In the genomic region with DNA sequence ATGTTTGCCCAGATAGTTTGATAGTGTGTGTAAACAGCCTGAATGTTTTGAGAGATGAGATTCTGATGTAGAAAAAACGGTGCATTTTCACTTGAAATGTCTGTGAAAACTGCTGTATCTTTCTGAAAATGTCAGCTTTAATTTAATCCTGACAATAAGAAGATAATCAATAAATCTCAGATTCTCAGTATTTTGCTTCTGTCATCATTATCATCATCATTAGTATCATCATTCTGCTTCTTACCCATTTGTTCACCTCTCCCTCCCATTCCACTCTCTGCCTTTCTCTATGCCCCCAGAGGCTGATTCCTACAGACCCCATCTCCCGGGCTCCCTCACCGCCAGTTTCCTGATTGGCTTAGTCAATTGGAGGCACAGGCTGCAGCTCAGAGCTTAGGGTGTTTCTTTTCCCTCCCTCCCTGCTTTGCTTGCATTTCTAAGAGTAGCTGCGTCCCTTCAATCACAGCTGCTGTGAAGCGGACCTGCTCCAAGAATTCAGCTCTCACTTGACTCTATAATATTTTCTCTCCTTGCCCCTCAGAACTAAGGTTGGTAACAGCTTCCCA, we compare ENCODE assay signal across 1 cellular context.
TF ChIP-seq lines count a peak whose summit lies in the region.

No MANE protein-coding gene starts in this region.

TF ChIP-seq in SK-N-SH, 30 proteins besides CTCF, POLR2A, EP300 and RAD21:
- TF ChIP-seq, protein P1, sequence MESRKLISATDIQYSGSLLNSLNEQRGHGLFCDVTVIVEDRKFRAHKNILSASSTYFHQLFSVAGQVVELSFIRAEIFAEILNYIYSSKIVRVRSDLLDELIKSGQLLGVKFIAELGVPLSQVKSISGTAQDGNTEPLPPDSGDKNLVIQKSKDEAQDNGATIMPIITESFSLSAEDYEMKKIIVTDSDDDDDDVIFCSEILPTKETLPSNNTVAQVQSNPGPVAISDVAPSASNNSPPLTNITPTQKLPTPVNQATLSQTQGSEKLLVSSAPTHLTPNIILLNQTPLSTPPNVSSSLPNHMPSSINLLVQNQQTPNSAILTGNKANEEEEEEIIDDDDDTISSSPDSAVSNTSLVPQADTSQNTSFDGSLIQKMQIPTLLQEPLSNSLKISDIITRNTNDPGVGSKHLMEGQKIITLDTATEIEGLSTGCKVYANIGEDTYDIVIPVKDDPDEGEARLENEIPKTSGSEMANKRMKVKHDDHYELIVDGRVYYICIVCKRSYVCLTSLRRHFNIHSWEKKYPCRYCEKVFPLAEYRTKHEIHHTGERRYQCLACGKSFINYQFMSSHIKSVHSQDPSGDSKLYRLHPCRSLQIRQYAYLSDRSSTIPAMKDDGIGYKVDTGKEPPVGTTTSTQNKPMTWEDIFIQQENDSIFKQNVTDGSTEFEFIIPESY (IDR thresholded peaks at IDR 0.05; ENCODE audit: borderline replicate concordance, low read depth): no peak
- TF ChIP-seq TCF12 (IDR thresholded peaks at IDR 0.05): no peak
- TF ChIP-seq MXI1 (IDR thresholded peaks at IDR 0.05; ENCODE audit: low read depth, low read length): no peak
- TF ChIP-seq NRF1 (IDR thresholded peaks at IDR 0.05; ENCODE audit: low read depth, low read length): no peak
- no peak for TF ChIP-seq JUND (IDR thresholded peaks at IDR 0.05)
